22 cellular contexts compared by ENCODE assay signal in the genomic region with DNA sequence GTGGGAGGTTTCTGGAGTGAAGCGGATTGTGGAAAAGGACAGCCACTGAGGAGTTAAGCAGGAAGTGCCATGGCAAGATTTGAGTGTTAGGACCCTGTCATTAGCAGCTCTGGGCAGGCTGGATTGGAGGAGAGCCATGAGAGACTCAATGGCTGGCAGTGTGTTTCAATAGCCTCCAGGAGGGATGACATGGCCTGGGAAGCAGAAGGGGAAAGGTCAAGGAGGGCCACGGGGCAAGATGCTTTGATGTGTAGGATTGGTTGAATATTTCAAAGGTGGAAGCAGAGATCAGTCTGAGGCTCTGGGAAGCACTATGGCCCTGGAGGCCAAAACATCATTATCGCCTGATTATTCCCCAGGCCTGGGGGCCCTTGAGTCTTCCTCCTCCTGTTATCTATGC.
"Had no signal": no experiment of that assay in that cellular context is flagged by ENCODE, and none has a peak within 500 bp of the region (broad histone marks: within the 10 kb centered on the region; RNA-seq: fewer than 3 reads in every experiment).

No MANE protein-coding gene starts in this region.

- ATAC-seq: activated CD4-positive, CD25-positive, alpha-beta regulatory T cell treated with anti-CD3 and anti-CD28 coated beads, Interleukin-2, amount 50 U/mL, for 24 hours; activated CD8-positive, alpha-beta T cell treated with anti-CD3 and anti-CD28 coated beads for 36 hours had no signal

- H3K36me3 Mint-ChIP-seq: activated naive CD8-positive, alpha-beta T cell treated with anti-CD3 and anti-CD28 coated beads for 36 hours; IgD-negative memory B cell had no signal

- H3K27ac Mint-ChIP-seq: activated CD8-positive, alpha-beta T cell treated with anti-CD3 and anti-CD28 coated beads for 36 hours; activated naive CD4-positive, alpha-beta T cell treated with anti-CD3 and anti-CD28 coated beads for 36 hours; activated naive CD8-positive, alpha-beta T cell treated with anti-CD3 and anti-CD28 coated beads for 36 hours; activated T-cell treated with anti-CD3 and anti-CD28 coated beads, Interleukin-2, amount 50 U/mL, for 24 hours; activated T-helper 1 cell treated with anti-CD3 and anti-CD28 coated beads, Interleukin-12 subunit alpha, Interleukin-12 subunit beta, Interleukin-2, Interleukin-4 antibody, amounts not matched to agents 30 ng/mL and 10 ng/mL and 1 ng/mL, durations not matched to agents 14 hours and 24 hours and 36 hours; IgD-negative memory B cell had no signal

- H3K4me1 Mint-ChIP-seq: activated naive CD8-positive, alpha-beta T cell treated with anti-CD3 and anti-CD28 coated beads for 36 hours; IgD-negative memory B cell had no signal

- H3K9me3 Mint-ChIP-seq: activated CD8-positive, alpha-beta T cell treated with anti-CD3 and anti-CD28 coated beads for 36 hours; activated naive CD4-positive, alpha-beta T cell treated with anti-CD3 and anti-CD28 coated beads for 36 hours; activated naive CD8-positive, alpha-beta T cell treated with anti-CD3 and anti-CD28 coated beads for 36 hours; activated T-cell treated with anti-CD3 and anti-CD28 coated beads, Interleukin-2, amount 50 U/mL, for 24 hours; IgD-negative memory B cell had no signal

- H3K4me3 Mint-ChIP-seq: activated CD8-positive, alpha-beta T cell treated with anti-CD3 and anti-CD28 coated beads for 36 hours; activated naive CD4-positive, alpha-beta T cell treated with anti-CD3 and anti-CD28 coated beads for 36 hours; activated naive CD8-positive, alpha-beta T cell treated with anti-CD3 and anti-CD28 coated beads for 36 hours; activated T-cell treated with anti-CD3 and anti-CD28 coated beads, Interleukin-2, amount 50 U/mL, for 24 hours; activated T-helper 1 cell treated with anti-CD3 and anti-CD28 coated beads, Interleukin-12 subunit alpha, Interleukin-12 subunit beta, Interleukin-2, Interleukin-4 antibody, amounts not matched to agents 30 ng/mL and 10 ng/mL and 1 ng/mL, durations not matched to agents 14 hours and 24 hours and 36 hours; IgD-negative memory B cell had no signal

- DNase-seq: activated CD4-positive, alpha-beta T cell treated with anti-CD3 and anti-CD28 coated beads for 4 hours; activated CD8-positive, alpha-beta T cell treated with anti-CD3 and anti-CD28 coated beads for 36 hours; activated gamma-delta T cell; activated naive CD4-positive, alpha-beta T cell treated with anti-CD3 and anti-CD28 coated beads for 36 hours; activated naive CD8-positive, alpha-beta T cell treated with anti-CD3 and anti-CD28 coated beads for 36 hours; activated T-cell treated with anti-CD3 and anti-CD28 coated beads, Interleukin-2, amount 50 U/mL, for 24 hours; anterior cingulate cortex; KG1; NCI-H1048; NCI-H146; NCI-H187 treated with DMSO at 0.1 percent for 48 hours; NCI-H2081 treated with DMSO at 0.1 percent for 48 hours; NCI-H446; NCI-H524; Peyer's patch; Right ventricle myocardium superior; SJCRH30; SK-N-SH; SW 1271 had no signal

- H3K27me3 Mint-ChIP-seq: activated CD8-positive, alpha-beta T cell treated with anti-CD3 and anti-CD28 coated beads for 36 hours; activated naive CD8-positive, alpha-beta T cell treated with anti-CD3 and anti-CD28 coated beads for 36 hours; activated T-cell treated with anti-CD3 and anti-CD28 coated beads, Interleukin-2, amount 50 U/mL, for 24 hours had no signal
